Comparison of ENCODE assay signal across 12 cellular contexts in genomic region chrX:139881130-139881529, GRCh38. TPM values are rescaled to one million over a fixed set of nuclear protein-coding genes. Genes with fewer than 3 reads are reported as not detected.
A peak's percentile ranks its signal among the peaks of the same experiment; 100 is the strongest.
DNase-seq lines count a peak whose midpoint lies in the region; ATAC-seq and TF ChIP-seq lines count a peak whose summit lies in the region.
"Had no signal": no experiment of that assay in that cellular context is flagged by ENCODE, and none has a peak within 500 bp of the region (broad histone marks: within the 10 kb centered on the region; RNA-seq: fewer than 3 reads in every experiment).

No MANE protein-coding gene starts in this region.

- H3K4me3 Mint-ChIP-seq in activated T-cell treated with anti-CD3 and anti-CD28 coated beads, Interleukin-2, amount 50 U/mL, for 4 hours, result no peak overlapping the region
- H3K4me3 Mint-ChIP-seq: activated CD4-positive, alpha-beta T cell treated with anti-CD3 and anti-CD28 coated beads for 36 hours had no signal

- no peak overlapping the region for H2AFZ ChIP-seq in GM23248

- H3K27me3 ChIP-seq in A673 (replicated peaks; ENCODE audit: insufficient read depth, low read depth, low read length, poor library complexity) (no peaks in the 10 kb centered on the region), GM23248 (replicated peaks; ENCODE audit: insufficient read depth) (no peaks in the 10 kb centered on the region), ascending aorta (no peaks in the 10 kb centered on the region), foreskin keratinocyte (no peaks in the 10 kb centered on the region)

- peak overlapping the region; percentile 65 for H3K9ac ChIP-seq in GM23248

- no TSS peak for BruUV-seq in A673 (replicated peaks; lab: Mats Ljungman, UMichigan)

- no peaks in the 10 kb centered on the region for H3K27me3 Mint-ChIP-seq in activated T-cell treated with anti-CD3 and anti-CD28 coated beads, Interleukin-2, amount 50 U/mL, for 4 hours (ENCODE audit: low read depth)
- H3K27me3 Mint-ChIP-seq: activated CD4-positive, alpha-beta T cell treated with anti-CD3 and anti-CD28 coated beads for 36 hours; progenitor cell of endocrine pancreas had no signal

- WGBS in GM23248 (ENCODE audit: low coverage in 1 of 2, low lambda C conversion rate in 2 of 2, missing lambda C conversion rate in 2 of 2), 2 experiments, result 40 to 52% methylated on average over 4 of the region's 4 CpGs

- H3K4me1 ChIP-seq in A673 (ENCODE audit: insufficient read depth, low read length, poor library complexity, severe bottlenecking) (peaks cover 58% of the 10 kb centered on the region), GM23248 (ENCODE audit: insufficient read depth) (peaks cover 35% of the 10 kb centered on the region), ascending aorta (no peaks in the 10 kb centered on the region), foreskin keratinocyte (peaks cover 14% of the 10 kb centered on the region)

- in situ Hi-C loops in GM23248 (cut with MboI), result no loop called here

- POLR2A ChIA-PET in A673 (lab: Charles Lee; ENCODE audit: low non-redundant PET), result no interaction called here

- peaks cover 53% of the 10 kb centered on the region for H3K79me2 ChIP-seq in GM23248 (ENCODE audit: insufficient read depth)

- no peak overlapping the region for H3K4me3 ChIP-seq in A673 (ENCODE audit: low read depth, low read length, poor library complexity, severe bottlenecking)
- H3K4me3 ChIP-seq in GM23248, result peak overlapping the region; percentile 47
- H3K4me3 ChIP-seq in ascending aorta, result no peak overlapping the region

- H3K36me3 ChIP-seq in A673 (ENCODE audit: insufficient read depth, low read length, poor library complexity, severe bottlenecking) (no peaks in the 10 kb centered on the region), GM23248 (ENCODE audit: low read depth) (no peaks in the 10 kb centered on the region), ascending aorta (no peaks in the 10 kb centered on the region)

- no peaks in the 10 kb centered on the region for H3K9me3 ChIP-seq in A673 (ENCODE audit: low read depth, low read length, poor library complexity, severe bottlenecking)
- no peaks in the 10 kb centered on the region for H3K9me3 ChIP-seq in GM23248 (ENCODE audit: low read depth)
- no peaks in the 10 kb centered on the region for H3K9me3 ChIP-seq in ascending aorta

- H3K4me2 ChIP-seq in GM23248 (ENCODE audit: unreplicated experiment), result peak overlapping the region; percentile 69

- H3F3A ChIP-seq in GM23248 (ENCODE audit: insufficient read depth), result peaks cover 19% of the 10 kb centered on the region

- intact Hi-C loops in A673 (cut with micrococcal nuclease; ENCODE audit: unreplicated experiment) (no loop called here), ascending aorta (cut with DNase I) (loop anchor here (5.0 kb wide), 1 partner anchor 54 kb away; no protein-coding TSS in a partner anchor)

- peak; percentile 97 for ATAC-seq in foreskin keratinocyte
- no peak for ATAC-seq in activated T-cell treated with anti-CD3 and anti-CD28 coated beads, Interleukin-2, amount 50 U/mL, for 4 hours
- ATAC-seq: activated CD4-positive, alpha-beta T cell treated with anti-CD3 and anti-CD28 coated beads for 36 hours had no signal

- no peaks in the 10 kb centered on the region for H3K9me3 Mint-ChIP-seq in activated T-cell treated with anti-CD3 and anti-CD28 coated beads, Interleukin-2, amount 50 U/mL, for 4 hours

- peaks cover 6% of the 10 kb centered on the region for H3K36me3 Mint-ChIP-seq in activated T-cell treated with anti-CD3 and anti-CD28 coated beads, Interleukin-2, amount 50 U/mL, for 4 hours (ENCODE audit: insufficient read depth)

- no peak for DNase-seq in A673 (ENCODE audit: low spot score)
- peak; percentile 64 for DNase-seq in GM23248
- no peak for DNase-seq in ascending aorta (ENCODE audit: low spot score in 2 of 2)
- DNase-seq in foreskin keratinocyte, result peak; percentile 44 to 72
- DNase-seq in activated CD8-positive, alpha-beta memory T cell treated with anti-CD3 and anti-CD28 coated beads for 24 hours, result no peak
- DNase-seq in NCI-H345 treated with DMSO at 0.1 percent for 48 hours (lab: John Stamatoyannopoulos, UW; ENCODE audit: unreplicated experiment), result no peak
- DNase-seq in SIG-M5 (lab: John Stamatoyannopoulos, UW), result no peak
- no peak for DNase-seq in activated T-cell treated with anti-CD3 and anti-CD28 coated beads, Interleukin-2, amount 50 U/mL, for 4 hours
- DNase-seq: activated CD4-positive, alpha-beta T cell treated with anti-CD3 and anti-CD28 coated beads for 36 hours; activated T-cell treated with anti-CD3 and anti-CD28 coated beads, Interleukin-2, amount 50 U/mL, for 1 hour; T-helper 1 cell had no signal

- peaks cover 12% of the 10 kb centered on the region for H3K4me1 Mint-ChIP-seq in activated T-cell treated with anti-CD3 and anti-CD28 coated beads, Interleukin-2, amount 50 U/mL, for 4 hours (ENCODE audit: low read depth)

- TF ChIP-seq CTCF in A673 (conservative IDR thresholded peaks at IDR 0.05; ENCODE audit: low read depth, low read length) (no peak), ascending aorta (IDR thresholded peaks at IDR 0.05) (no peak), foreskin keratinocyte (conservative IDR thresholded peaks at IDR 0.05) (no peak)

- H3K27ac ChIP-seq in A673 (ENCODE audit: low read depth, low read length, poor library complexity, severe bottlenecking) (peak overlapping the region; percentile 87), GM23248 (peak overlapping the region; percentile 95), ascending aorta (peak overlapping the region; percentile 16 to 48), foreskin keratinocyte (peak overlapping the region; percentile 72)

- CTCF ChIA-PET in A673 (lab: Charles Lee), result no interaction called here

- no peaks in the 10 kb centered on the region for H3K9me2 ChIP-seq in GM23248 (ENCODE audit: insufficient read depth)

- no peaks in the 10 kb centered on the region for H4K20me1 ChIP-seq in GM23248 (ENCODE audit: insufficient read depth)

RNA-seq across cellular contexts. Expression of gene ATP11C, which starts 51.7 kb away (rescaled TPM):
- total RNA-seq in A673 (2021) (88.5 and 93.1 TPM in 2 replicates), ascending aorta (16.4 TPM), foreskin keratinocyte (15.9 and 16.8 TPM in 2 replicates)
- total RNA-seq in GM23248 (2014; rRNA removed; shearing (Covaris generic)), result 26.2 and 29.7 TPM in 2 replicates
- polyA plus RNA-seq in GM23248 (2016; fragmentation: Nextera tagmentation; extraction: Ambion mirVana) (8.5 and 9.1 TPM in 2 replicates), foreskin keratinocyte (5.1 and 5.2 TPM in 2 replicates)
- total RNA-seq in activated T-cell treated with anti-CD3 and anti-CD28 coated beads, Interleukin-2, amount 50 U/mL, for 4 hours, result 10 to 100 TPM; 12.7 to 15.5 (median 14.1) TPM

Comparison
In these comparisons a context has a peak if more than half of its experiments do, and no peak if none do; other contexts are left out.
1. DNase-seq: peak in GM23248 (single experiment) and foreskin keratinocyte (2 of 2); none in A673 (single experiment), ascending aorta (0 of 2), activated CD8-positive, alpha-beta memory T cell treated with anti-CD3 and anti-CD28 coated beads for 24 hours (single experiment), NCI-H345 treated with DMSO at 0.1 percent for 48 hours (single experiment), SIG-M5 (single experiment) and activated T-cell treated with anti-CD3 and anti-CD28 coated beads, Interleukin-2, amount 50 U/mL, for 4 hours (single experiment).
2. H3K27ac ChIP-seq: peak in every context shown above with its lines; median percentile 95 in GM23248; 87 in A673; 72 in foreskin keratinocyte; 32 in ascending aorta.